12 cellular contexts compared by ENCODE assay signal in the genomic region with DNA sequence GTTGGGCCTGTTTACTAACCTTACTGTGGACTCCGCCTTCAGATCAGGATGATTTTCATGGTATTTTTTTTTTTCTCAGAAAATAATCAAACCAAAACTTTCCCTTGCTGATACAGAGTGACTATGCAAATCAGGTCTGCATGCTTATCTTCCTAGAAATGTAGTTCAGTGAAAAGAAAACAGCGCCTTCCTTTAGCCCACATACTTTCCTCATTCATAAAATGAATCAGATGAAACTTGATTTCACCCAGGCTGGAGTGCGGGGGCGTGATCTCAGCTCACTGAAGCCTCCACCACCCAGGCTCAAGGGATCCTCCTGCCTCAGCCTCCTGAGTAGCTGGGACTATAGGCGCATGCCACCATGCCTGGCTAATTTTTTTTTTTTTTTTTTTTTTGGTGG. TPM values are rescaled to one million over a fixed set of nuclear protein-coding genes. Genes with fewer than 3 reads are reported as not detected.
DNase-seq lines count a peak whose midpoint lies in the region; ATAC-seq lines count a peak whose summit lies in the region.
"Had no signal": no experiment of that assay in that cellular context is flagged by ENCODE, and none has a peak within 500 bp of the region (broad histone marks: within the 10 kb centered on the region; RNA-seq: fewer than 3 reads in every experiment).

No MANE protein-coding gene starts in this region.

- H2BK120ac ChIP-seq in mesendoderm (ENCODE audit: low read depth, low read length): no peak overlapping the region

- no peak overlapping the region for H3K4ac ChIP-seq in mesendoderm (ENCODE audit: low read depth, low read length)

- H2BK15ac ChIP-seq in mesendoderm (replicated peaks; ENCODE audit: low read depth): no peak overlapping the region

- H3K27me3 Mint-ChIP-seq in activated T-cell treated with anti-CD3 and anti-CD28 coated beads, Interleukin-2, amount 50 U/mL, for 4 hours (ENCODE audit: low read depth): peaks cover 19% of the 10 kb centered on the region
- peaks cover 9% of the 10 kb centered on the region for H3K27me3 Mint-ChIP-seq in stimulated activated memory B cell treated with anti-CD40 and anti-IgM and Interleukin-4, amounts not matched to agents 10 μg/mL and 1 μg/mL and 100 μg/mL, for 72 hours

- H3K4me1 ChIP-seq in mesendoderm (ENCODE audit: control insufficient read depth, low read depth, low read length): peaks cover 11% of the 10 kb centered on the region

- no peak overlapping the region for H3K27ac ChIP-seq in mesendoderm (ENCODE audit: low read depth, low read length)
- H3K27ac ChIP-seq: skin epidermis had no signal

- H3K23ac ChIP-seq in mesendoderm (ENCODE audit: low read length): no peak overlapping the region

- H2AK5ac ChIP-seq in mesendoderm (ENCODE audit: low read length): no peak overlapping the region

- no peak overlapping the region for H3K4me2 ChIP-seq in mesendoderm (ENCODE audit: low read length)

- peaks cover 22% of the 10 kb centered on the region for H3K4me1 Mint-ChIP-seq in activated T-cell treated with anti-CD3 and anti-CD28 coated beads, Interleukin-2, amount 50 U/mL, for 4 hours (ENCODE audit: low read depth)
- H3K4me1 Mint-ChIP-seq in stimulated activated memory B cell treated with anti-CD40 and anti-IgM and Interleukin-4, amounts not matched to agents 10 μg/mL and 1 μg/mL and 100 μg/mL, for 72 hours: peaks cover 8% of the 10 kb centered on the region

- WGBS in mesendoderm (ENCODE audit: extremely low coverage, insufficient coverage, low lambda C conversion rate): no CpG with 5 or more reads among the region's 5 CpGs

- H3K56ac ChIP-seq in mesendoderm (ENCODE audit: low read length): no peak overlapping the region

- no peak overlapping the region for H3K27ac Mint-ChIP-seq in stimulated activated memory B cell treated with anti-CD40 and anti-IgM and Interleukin-4, amounts not matched to agents 10 μg/mL and 1 μg/mL and 100 μg/mL, for 72 hours

- H2BK5ac ChIP-seq in mesendoderm (ENCODE audit: low read length): no peak overlapping the region

- no peak overlapping the region for H3K4me3 Mint-ChIP-seq in activated T-cell treated with anti-CD3 and anti-CD28 coated beads, Interleukin-2, amount 50 U/mL, for 4 hours
- no peak overlapping the region for H3K4me3 Mint-ChIP-seq in stimulated activated memory B cell treated with anti-CD40 and anti-IgM and Interleukin-4, amounts not matched to agents 10 μg/mL and 1 μg/mL and 100 μg/mL, for 72 hours

- peaks cover 30% of the 10 kb centered on the region for H3K79me1 ChIP-seq in mesendoderm (ENCODE audit: low read length)

- no peak overlapping the region for H4K5ac ChIP-seq in mesendoderm (ENCODE audit: low read length)

- H3K27me3 ChIP-seq in mesendoderm (ENCODE audit: insufficient read depth, low read length, poor library complexity): no peaks in the 10 kb centered on the region
- H3K27me3 ChIP-seq: MG63 had no signal

- ATAC-seq in activated T-cell treated with anti-CD3 and anti-CD28 coated beads, Interleukin-2, amount 50 U/mL, for 4 hours: peak; percentile 57 to 74
- peak; percentile 76 for ATAC-seq in stimulated activated memory B cell treated with anti-CD40 and anti-IgM and Interleukin-4, amounts not matched to agents 10 μg/mL and 1 μg/mL and 100 μg/mL, for 72 hours

- H3K9ac ChIP-seq in mesendoderm (ENCODE audit: low read length): no peak overlapping the region

- H4K8ac ChIP-seq in mesendoderm (ENCODE audit: low read depth, low read length): no peak overlapping the region

- H3K36me3 Mint-ChIP-seq in activated T-cell treated with anti-CD3 and anti-CD28 coated beads, Interleukin-2, amount 50 U/mL, for 4 hours (ENCODE audit: insufficient read depth): no peaks in the 10 kb centered on the region
- no peaks in the 10 kb centered on the region for H3K36me3 Mint-ChIP-seq in stimulated activated memory B cell treated with anti-CD40 and anti-IgM and Interleukin-4, amounts not matched to agents 10 μg/mL and 1 μg/mL and 100 μg/mL, for 72 hours

- no peak overlapping the region for H3K4me3 ChIP-seq in mesendoderm (ENCODE audit: low read length)
- H3K4me3 ChIP-seq: MG63, skin epidermis had no signal

- H3K9me3 Mint-ChIP-seq in activated T-cell treated with anti-CD3 and anti-CD28 coated beads, Interleukin-2, amount 50 U/mL, for 4 hours: no peaks in the 10 kb centered on the region
- H3K9me3 Mint-ChIP-seq in stimulated activated memory B cell treated with anti-CD40 and anti-IgM and Interleukin-4, amounts not matched to agents 10 μg/mL and 1 μg/mL and 100 μg/mL, for 72 hours: no peaks in the 10 kb centered on the region

- peak overlapping the region; percentile 23 for H3K18ac ChIP-seq in mesendoderm (ENCODE audit: low read length)

- peaks cover 77% of the 10 kb centered on the region for H3K79me2 ChIP-seq in mesendoderm (ENCODE audit: control insufficient read depth, insufficient read depth, low read length)

- DNase-seq in activated CD8-positive, alpha-beta memory T cell treated with anti-CD3 and anti-CD28 coated beads for 24 hours: peak; percentile 82
- DNase-seq in activated CD8-positive, alpha-beta memory T cell treated with anti-CD3 and anti-CD28 coated beads, Interleukin-2, amount 50 U/mL, for 4 hours: no peak
- peak; percentile 23 for DNase-seq in activated T-cell treated with anti-CD3 and anti-CD28 coated beads, Interleukin-2, amount 50 U/mL, for 4 hours
- DNase-seq in mesendoderm (no peak), superior temporal gyrus (ENCODE audit: extremely low spot score) (no peak), DMS153 treated with DMSO at 0.1 percent for 48 hours (lab: John Stamatoyannopoulos, UW; ENCODE audit: unreplicated experiment) (no peak), 8988T (no peak)
- DNase-seq: cortex of kidney, MG63, NCI-H82 had no signal

- H3K36me3 ChIP-seq in mesendoderm (ENCODE audit: control insufficient read depth, insufficient read depth, low read length): no peaks in the 10 kb centered on the region
- H3K36me3 ChIP-seq: MG63 had no signal

RNA-seq across cellular contexts. Expression of a gene that starts 26.0 kb away (rescaled TPM):
- 1 to 10 TPM; 3.3 to 4.9 (median 3.8) TPM for total RNA-seq in activated T-cell treated with anti-CD3 and anti-CD28 coated beads, Interleukin-2, amount 50 U/mL, for 4 hours
- polyA plus RNA-seq in mesendoderm (2013, experiment 1 of 2): 12.2 TPM
- 11.9 TPM for polyA plus RNA-seq in mesendoderm (2013, experiment 2 of 2)

Comparison
In these comparisons a context has a peak if more than half of its experiments do, and no peak if none do; other contexts are left out.
1. DNase-seq: peak in activated CD8-positive, alpha-beta memory T cell treated with anti-CD3 and anti-CD28 coated beads for 24 hours (single experiment) and activated T-cell treated with anti-CD3 and anti-CD28 coated beads, Interleukin-2, amount 50 U/mL, for 4 hours (single experiment); none in activated CD8-positive, alpha-beta memory T cell treated with anti-CD3 and anti-CD28 coated beads, Interleukin-2, amount 50 U/mL, for 4 hours (single experiment), mesendoderm (single experiment), superior temporal gyrus (single experiment), DMS153 treated with DMSO at 0.1 percent for 48 hours (single experiment) and 8988T (single experiment).